Comparison of ENCODE assay signal across 29 cellular contexts in genomic region chr5:175319199-175319598, GRCh38.
"Had no signal": no experiment of that assay in that cellular context is flagged by ENCODE, and none has a peak within 500 bp of the region (broad histone marks: within the 10 kb centered on the region; RNA-seq: fewer than 3 reads in every experiment).

No MANE protein-coding gene starts in this region.

- H3K4me1 ChIP-seq: colonic mucosa, esophagus squamous epithelium, gastroesophageal sphincter, heart left ventricle, lower lobe of right lung had no signal

- FAIRE-seq: endometrium, kidney had no signal

- H3K9me3 Mint-ChIP-seq: dendritic cell treated with granulocyte-macrophage colony-stimulating factor and Interleukin-4, amounts not matched to agents 40 ng/mL and 50 ng/mL, for 4 days; endodermal cell; mesothelial cell of epicardium had no signal

- H3K4me3 ChIP-seq: colonic mucosa, esophagus squamous epithelium, gastroesophageal sphincter, heart left ventricle, hepatocyte, lower lobe of right lung, mucosa of descending colon had no signal

- H3K27ac ChIP-seq: colonic mucosa, epithelial cell of prostate, esophagus squamous epithelium, gastroesophageal sphincter, heart left ventricle, hepatocyte, lower lobe of right lung had no signal

- H3K27me3 Mint-ChIP-seq: dendritic cell treated with granulocyte-macrophage colony-stimulating factor and Interleukin-4, amounts not matched to agents 40 ng/mL and 50 ng/mL, for 4 days had no signal

- H3K27ac Mint-ChIP-seq: dendritic cell treated with granulocyte-macrophage colony-stimulating factor and Interleukin-4, amounts not matched to agents 40 ng/mL and 50 ng/mL, for 4 days; effector memory CD8-positive, alpha-beta T cell; endodermal cell; immature natural killer cell; mesothelial cell of epicardium; naive B cell had no signal

- H3K4me3 Mint-ChIP-seq: dendritic cell treated with granulocyte-macrophage colony-stimulating factor and Interleukin-4, amounts not matched to agents 40 ng/mL and 50 ng/mL, for 4 days; effector memory CD8-positive, alpha-beta T cell; endodermal cell; immature natural killer cell; mesothelial cell of epicardium; naive B cell had no signal

- H3K4me1 Mint-ChIP-seq: endodermal cell, immature natural killer cell, mesothelial cell of epicardium, naive B cell had no signal

- H3K36me3 Mint-ChIP-seq: immature natural killer cell, mesothelial cell of epicardium, naive B cell had no signal

- ATAC-seq: effector memory CD8-positive, alpha-beta T cell; esophagus mucosa; gastroesophageal sphincter; heart left ventricle; left colon; left lobe of liver; left ventricle myocardium superior; lower lobe of right lung; mucosa of descending colon had no signal

- H3K79me2 ChIP-seq: hepatocyte had no signal

- DNase-seq: colonic mucosa; cortex of kidney; effector CD8-positive, alpha-beta T cell; effector memory CD8-positive, alpha-beta T cell; endodermal cell; erythroblast; esophagus squamous epithelium; foreskin fibroblast; foreskin melanocyte; heart left ventricle; hypothalamus; immature natural killer cell; islet precursor cell; kidney; kidney glomerular epithelial cell; left colon; left ventricle myocardium superior; lower lobe of right lung; mesenchymal stem cell; mucosa of descending colon; naive B cell had no signal

- H3K4me2 ChIP-seq: hepatocyte had no signal

- H3K27me3 ChIP-seq: colonic mucosa, gastroesophageal sphincter had no signal

- H3K9me3 ChIP-seq: colonic mucosa, esophagus squamous epithelium, gastroesophageal sphincter, heart left ventricle, lower lobe of right lung, mucosa of descending colon had no signal

- H3K36me3 ChIP-seq: colonic mucosa, esophagus squamous epithelium, gastroesophageal sphincter, heart left ventricle, lower lobe of right lung had no signal

- H2AFZ ChIP-seq: hepatocyte had no signal
